ENCODE assay signal across 1 cellular context in genomic region chr16:3611145-3611977, GRCh38.
TF ChIP-seq lines count a peak whose summit lies in the region.

A gene with protein sequence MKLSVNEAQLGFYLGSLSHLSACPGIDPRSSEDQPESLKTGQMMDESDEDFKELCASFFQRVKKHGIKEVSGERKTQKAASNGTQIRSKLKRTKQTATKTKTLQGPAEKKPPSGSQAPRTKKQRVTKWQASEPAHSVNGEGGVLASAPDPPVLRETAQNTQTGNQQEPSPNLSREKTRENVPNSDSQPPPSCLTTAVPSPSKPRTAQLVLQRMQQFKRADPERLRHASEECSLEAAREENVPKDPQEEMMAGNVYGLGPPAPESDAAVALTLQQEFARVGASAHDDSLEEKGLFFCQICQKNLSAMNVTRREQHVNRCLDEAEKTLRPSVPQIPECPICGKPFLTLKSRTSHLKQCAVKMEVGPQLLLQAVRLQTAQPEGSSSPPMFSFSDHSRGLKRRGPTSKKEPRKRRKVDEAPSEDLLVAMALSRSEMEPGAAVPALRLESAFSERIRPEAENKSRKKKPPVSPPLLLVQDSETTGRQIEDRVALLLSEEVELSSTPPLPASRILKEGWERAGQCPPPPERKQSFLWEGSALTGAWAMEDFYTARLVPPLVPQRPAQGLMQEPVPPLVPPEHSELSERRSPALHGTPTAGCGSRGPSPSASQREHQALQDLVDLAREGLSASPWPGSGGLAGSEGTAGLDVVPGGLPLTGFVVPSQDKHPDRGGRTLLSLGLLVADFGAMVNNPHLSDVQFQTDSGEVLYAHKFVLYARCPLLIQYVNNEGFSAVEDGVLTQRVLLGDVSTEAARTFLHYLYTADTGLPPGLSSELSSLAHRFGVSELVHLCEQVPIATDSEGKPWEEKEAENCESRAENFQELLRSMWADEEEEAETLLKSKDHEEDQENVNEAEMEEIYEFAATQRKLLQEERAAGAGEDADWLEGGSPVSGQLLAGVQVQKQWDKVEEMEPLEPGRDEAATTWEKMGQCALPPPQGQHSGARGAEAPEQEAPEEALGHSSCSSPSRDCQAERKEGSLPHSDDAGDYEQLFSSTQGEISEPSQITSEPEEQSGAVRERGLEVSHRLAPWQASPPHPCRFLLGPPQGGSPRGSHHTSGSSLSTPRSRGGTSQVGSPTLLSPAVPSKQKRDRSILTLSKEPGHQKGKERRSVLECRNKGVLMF (N-terminal part only) (minus strand): TSS chr16:3611606. CDS start chr16:3608964, 2,642 bp downstream.

TF ChIP-seq in HepG2, 621 proteins besides CTCF, POLR2A, EP300 and RAD21 (continued from another document and continues in another):
- TF ChIP-seq THRA (CRISPR knock-in tag; IDR thresholded peaks at IDR 0.05; ENCODE audit: borderline replicate concordance) (no peak), SOX6 (IDR thresholded peaks at IDR 0.05) (no peak), SOX6 (CRISPR knock-in tag; IDR thresholded peaks at IDR 0.05) (no peak), ZNF547 (CRISPR knock-in tag; IDR thresholded peaks at IDR 0.05) (no peak), ZKSCAN5 (CRISPR knock-in tag; IDR thresholded peaks at IDR 0.05) (no peak), PRMT3 (CRISPR knock-in tag; IDR thresholded peaks at IDR 0.05; ENCODE audit: borderline replicate concordance, low read depth) (no peak), JUND (CRISPR knock-in tag; IDR thresholded peaks at IDR 0.05) (no peak), ZFP36 (IDR thresholded peaks at IDR 0.05; ENCODE audit: borderline replicate concordance, low read depth, low read length, partially characterized antibody) (no peak), RELA (CRISPR knock-in tag; IDR thresholded peaks at IDR 0.05) (0 out of 2 replicates have a peak, but pooled peaks have one; percentile 14), IKZF4 (CRISPR knock-in tag; IDR thresholded peaks at IDR 0.05; ENCODE audit: borderline replicate concordance, low read depth, not compliant biosample characterization) (no peak), CHD2 (IDR thresholded peaks at IDR 0.05; ENCODE audit: low read depth, low read length) (no peak), ZNF335 (CRISPR knock-in tag; IDR thresholded peaks at IDR 0.05) (no peak), DZIP1 (CRISPR knock-in tag; IDR thresholded peaks at IDR 0.05) (no peak), AKAP8 (CRISPR knock-in tag; IDR thresholded peaks at IDR 0.05) (no peak), MAFF (IDR thresholded peaks at IDR 0.05; ENCODE audit: low read depth, low read length) (no peak), SMC3 (IDR thresholded peaks at IDR 0.05; ENCODE audit: low read length) (no peak), ZNF230 (CRISPR knock-in tag; IDR thresholded peaks at IDR 0.05) (no peak), ZMAT3 (CRISPR knock-in tag; conservative IDR thresholded peaks at IDR 0.05) (0 out of 2 replicates have a peak, but pooled peaks have one; percentile 23), ZBTB34 (CRISPR knock-in tag; IDR thresholded peaks at IDR 0.05) (no peak), NFYB (CRISPR knock-in tag; IDR thresholded peaks at IDR 0.05) (no peak), HNRNPL (IDR thresholded peaks at IDR 0.05; ENCODE audit: low read depth, low read length) (no peak), ZNF501 (CRISPR knock-in tag; IDR thresholded peaks at IDR 0.05) (no peak), STAG1 (CRISPR knock-in tag; IDR thresholded peaks at IDR 0.05) (no peak), GLMP (CRISPR knock-in tag; IDR thresholded peaks at IDR 0.05; ENCODE audit: borderline replicate concordance) (no peak), NCOR1 (IDR thresholded peaks at IDR 0.05; ENCODE audit: borderline replicate concordance, low read length) (no peak), NAIF1 (CRISPR knock-in tag; IDR thresholded peaks at IDR 0.05; ENCODE audit: borderline replicate concordance) (no peak), MTERF4 (CRISPR knock-in tag; IDR thresholded peaks at IDR 0.05) (no peak; the same call in 1 of the 2 replicates), ZNF235 (CRISPR knock-in tag; IDR thresholded peaks at IDR 0.05; ENCODE audit: borderline replicate concordance) (no peak), ZNF224 (CRISPR knock-in tag; IDR thresholded peaks at IDR 0.05) (no peak), YEATS4 (CRISPR knock-in tag; IDR thresholded peaks at IDR 0.05; ENCODE audit: borderline replicate concordance) (peak; percentile 68; the same call in 1 of the 2 replicates), ZNF589 (CRISPR knock-in tag; conservative IDR thresholded peaks at IDR 0.05) (no peak), GPBP1L1 (CRISPR knock-in tag; IDR thresholded peaks at IDR 0.05) (no peak), TCF7L2 (IDR thresholded peaks at IDR 0.05; ENCODE audit: low read depth, low read length) (no peak), GABPA (IDR thresholded peaks at IDR 0.05; ENCODE audit: low read depth, low read length) (peak; percentile 89), GABPA (CRISPR knock-in tag; IDR thresholded peaks at IDR 0.05; ENCODE audit: low read depth) (peak; percentile 69), BRCA1 (CRISPR knock-in tag; IDR thresholded peaks at IDR 0.05) (no peak), SRY (CRISPR knock-in tag; IDR thresholded peaks at IDR 0.05) (no peak), ZNF20 (CRISPR knock-in tag; IDR thresholded peaks at IDR 0.05) (no peak), GPN1 (CRISPR knock-in tag; IDR thresholded peaks at IDR 0.05; ENCODE audit: borderline replicate concordance) (no peak)
- TF ChIP-seq, protein P1, sequence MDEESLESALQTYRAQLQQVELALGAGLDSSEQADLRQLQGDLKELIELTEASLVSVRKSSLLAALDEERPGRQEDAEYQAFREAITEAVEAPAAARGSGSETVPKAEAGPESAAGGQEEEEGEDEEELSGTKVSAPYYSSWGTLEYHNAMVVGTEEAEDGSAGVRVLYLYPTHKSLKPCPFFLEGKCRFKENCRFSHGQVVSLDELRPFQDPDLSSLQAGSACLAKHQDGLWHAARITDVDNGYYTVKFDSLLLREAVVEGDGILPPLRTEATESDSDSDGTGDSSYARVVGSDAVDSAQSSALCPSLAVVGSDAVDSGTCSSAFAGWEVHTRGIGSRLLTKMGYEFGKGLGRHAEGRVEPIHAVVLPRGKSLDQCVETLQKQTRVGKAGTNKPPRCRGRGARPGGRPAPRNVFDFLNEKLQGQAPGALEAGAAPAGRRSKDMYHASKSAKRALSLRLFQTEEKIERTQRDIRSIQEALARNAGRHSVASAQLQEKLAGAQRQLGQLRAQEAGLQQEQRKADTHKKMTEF (CRISPR knock-in tag; IDR thresholded peaks at IDR 0.05), result peak; percentile 33; the same call in 1 of the 2 replicates
- TF ChIP-seq, protein P2, sequence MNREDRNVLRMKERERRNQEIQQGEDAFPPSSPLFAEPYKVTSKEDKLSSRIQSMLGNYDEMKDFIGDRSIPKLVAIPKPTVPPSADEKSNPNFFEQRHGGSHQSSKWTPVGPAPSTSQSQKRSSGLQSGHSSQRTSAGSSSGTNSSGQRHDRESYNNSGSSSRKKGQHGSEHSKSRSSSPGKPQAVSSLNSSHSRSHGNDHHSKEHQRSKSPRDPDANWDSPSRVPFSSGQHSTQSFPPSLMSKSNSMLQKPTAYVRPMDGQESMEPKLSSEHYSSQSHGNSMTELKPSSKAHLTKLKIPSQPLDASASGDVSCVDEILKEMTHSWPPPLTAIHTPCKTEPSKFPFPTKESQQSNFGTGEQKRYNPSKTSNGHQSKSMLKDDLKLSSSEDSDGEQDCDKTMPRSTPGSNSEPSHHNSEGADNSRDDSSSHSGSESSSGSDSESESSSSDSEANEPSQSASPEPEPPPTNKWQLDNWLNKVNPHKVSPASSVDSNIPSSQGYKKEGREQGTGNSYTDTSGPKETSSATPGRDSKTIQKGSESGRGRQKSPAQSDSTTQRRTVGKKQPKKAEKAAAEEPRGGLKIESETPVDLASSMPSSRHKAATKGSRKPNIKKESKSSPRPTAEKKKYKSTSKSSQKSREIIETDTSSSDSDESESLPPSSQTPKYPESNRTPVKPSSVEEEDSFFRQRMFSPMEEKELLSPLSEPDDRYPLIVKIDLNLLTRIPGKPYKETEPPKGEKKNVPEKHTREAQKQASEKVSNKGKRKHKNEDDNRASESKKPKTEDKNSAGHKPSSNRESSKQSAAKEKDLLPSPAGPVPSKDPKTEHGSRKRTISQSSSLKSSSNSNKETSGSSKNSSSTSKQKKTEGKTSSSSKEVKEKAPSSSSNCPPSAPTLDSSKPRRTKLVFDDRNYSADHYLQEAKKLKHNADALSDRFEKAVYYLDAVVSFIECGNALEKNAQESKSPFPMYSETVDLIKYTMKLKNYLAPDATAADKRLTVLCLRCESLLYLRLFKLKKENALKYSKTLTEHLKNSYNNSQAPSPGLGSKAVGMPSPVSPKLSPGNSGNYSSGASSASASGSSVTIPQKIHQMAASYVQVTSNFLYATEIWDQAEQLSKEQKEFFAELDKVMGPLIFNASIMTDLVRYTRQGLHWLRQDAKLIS (CRISPR knock-in tag; IDR thresholded peaks at IDR 0.05), result no peak
- TF ChIP-seq, protein P3, sequence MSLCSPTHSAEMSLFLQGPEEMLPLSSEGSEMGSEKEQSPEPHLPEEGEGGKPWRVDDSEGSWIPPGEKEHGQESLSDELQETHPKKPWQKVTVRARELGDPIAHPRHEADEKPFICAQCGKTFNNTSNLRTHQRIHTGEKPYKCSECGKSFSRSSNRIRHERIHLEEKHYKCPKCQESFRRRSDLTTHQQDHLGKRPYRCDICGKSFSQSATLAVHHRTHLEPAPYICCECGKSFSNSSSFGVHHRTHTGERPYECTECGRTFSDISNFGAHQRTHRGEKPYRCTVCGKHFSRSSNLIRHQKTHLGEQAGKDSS (CRISPR knock-in tag; IDR thresholded peaks at IDR 0.05; ENCODE audit: borderline replicate concordance, low read depth), result no peak
- TF ChIP-seq, protein P4, sequence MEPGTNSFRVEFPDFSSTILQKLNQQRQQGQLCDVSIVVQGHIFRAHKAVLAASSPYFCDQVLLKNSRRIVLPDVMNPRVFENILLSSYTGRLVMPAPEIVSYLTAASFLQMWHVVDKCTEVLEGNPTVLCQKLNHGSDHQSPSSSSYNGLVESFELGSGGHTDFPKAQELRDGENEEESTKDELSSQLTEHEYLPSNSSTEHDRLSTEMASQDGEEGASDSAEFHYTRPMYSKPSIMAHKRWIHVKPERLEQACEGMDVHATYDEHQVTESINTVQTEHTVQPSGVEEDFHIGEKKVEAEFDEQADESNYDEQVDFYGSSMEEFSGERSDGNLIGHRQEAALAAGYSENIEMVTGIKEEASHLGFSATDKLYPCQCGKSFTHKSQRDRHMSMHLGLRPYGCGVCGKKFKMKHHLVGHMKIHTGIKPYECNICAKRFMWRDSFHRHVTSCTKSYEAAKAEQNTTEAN (CRISPR knock-in tag; conservative IDR thresholded peaks at IDR 0.05), result no peak
